ENCODE assay signal across 8 cellular contexts in the genomic region with DNA sequence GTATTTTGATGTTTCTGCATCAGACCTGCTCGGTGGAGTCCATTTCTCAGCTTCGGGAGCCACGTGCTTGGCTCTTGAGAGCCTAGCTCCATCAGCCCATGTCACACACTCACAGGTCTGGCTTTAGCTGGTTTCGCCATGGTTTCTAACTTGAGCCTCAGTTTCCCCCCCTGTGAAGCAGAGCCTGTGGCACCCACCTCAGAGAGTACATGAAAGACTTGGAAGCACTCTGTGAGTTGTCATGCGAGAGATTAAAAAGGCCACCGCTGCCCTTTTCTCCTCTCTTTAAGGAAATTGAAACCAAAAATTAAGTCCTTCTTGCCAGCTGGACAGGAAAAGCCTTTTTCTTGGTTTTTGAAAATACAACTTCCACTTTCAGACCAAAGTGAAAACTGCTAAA. TPM values are rescaled to one million over a fixed set of nuclear protein-coding genes. Genes with fewer than 3 reads are reported as not detected.
DNase-seq lines count a peak whose midpoint lies in the region; ATAC-seq and TF ChIP-seq lines count a peak whose summit lies in the region.

No MANE protein-coding gene starts in this region.

- H3K27ac Mint-ChIP-seq in H9, result peak overlapping the region in 1 of 3 experiments; percentile 75; a peak in 2 of 7 replicates

- no peaks in the 10 kb centered on the region for H3K9me3 ChIP-seq in GM23248 (ENCODE audit: low read depth)
- H3K9me3 ChIP-seq in H9 (ENCODE audit: control insufficient read depth, low read depth, low read length), result no peaks in the 10 kb centered on the region

- H3K4me3 ChIP-seq in GM12865 (ENCODE audit: low read depth, low read length) (peak overlapping the region; percentile 40), GM23248 (peak overlapping the region; percentile 71)

- no peak overlapping the region for H3K23ac ChIP-seq in H9 (ENCODE audit: insufficient read length, low read depth, low read length)

- H3K4me3 Mint-ChIP-seq in H9, result no peak overlapping the region

- DNase-seq in GM12865 (ENCODE audit: low read depth) (peak; percentile 67), GM23248 (peak; percentile 66), RWPE1 (ENCODE audit: low spot score) (no peak), islet precursor cell (peak; percentile 30), left colon (no peak), H9 (no peak), caudate nucleus (lab: John Stamatoyannopoulos, UW) (no peak)

- peaks cover 8 to 18% (median 14%) of the 10 kb centered on the region in 3 experiments for H3K36me3 Mint-ChIP-seq in H9 (ENCODE audit: insufficient read depth in 1 of 3, low read depth in 3 of 3)

- H3F3A ChIP-seq in GM23248 (ENCODE audit: insufficient read depth), result peaks cover 17% of the 10 kb centered on the region; the same call in 1 of the 2 replicates

- WGBS in GM23248 (ENCODE audit: low coverage in 1 of 2, low lambda C conversion rate in 2 of 2, missing lambda C conversion rate in 2 of 2), 2 experiments, result 4 to 6% methylated on average over 6 of the region's 6 CpGs
- no CpG with 5 or more reads among the region's 6 CpGs for WGBS in H9 (ENCODE audit: extremely low coverage, insufficient read length, low lambda C conversion rate)

- no peak overlapping the region for H4K91ac ChIP-seq in H9 (ENCODE audit: insufficient read length, low read depth, low read length)

- no peaks in the 10 kb centered on the region for H3K36me3 ChIP-seq in GM23248 (ENCODE audit: low read depth)

- peaks cover 100% of the 10 kb centered on the region for H3K79me2 ChIP-seq in GM23248 (ENCODE audit: insufficient read depth)
- H3K79me2 ChIP-seq in H9 (ENCODE audit: insufficient read depth, low read length), result peaks cover 44% of the 10 kb centered on the region; the same call in 1 of the 2 replicates

- no peak overlapping the region for H2AK5ac ChIP-seq in H9 (ENCODE audit: insufficient read length, low read length)

- no peak overlapping the region for H2BK12ac ChIP-seq in H9 (ENCODE audit: insufficient read length, low read depth, low read length)

- no peaks in the 10 kb centered on the region for H3K27me3 Mint-ChIP-seq in H9 (ENCODE audit: low read depth)

- H4K8ac ChIP-seq in H9 (replicated peaks; ENCODE audit: insufficient read length, low read depth, low read length), result no peak overlapping the region

- no peak overlapping the region for H2BK5ac ChIP-seq in H9 (ENCODE audit: insufficient read length, low read length)

- H3K27me3 ChIP-seq in GM23248 (replicated peaks; ENCODE audit: insufficient read depth) (no peaks in the 10 kb centered on the region), H9 (ENCODE audit: insufficient read depth, low read length) (no peaks in the 10 kb centered on the region)

- intact Hi-C loops in left colon (cut with DNase I, micrococcal nuclease), result no loop called here

- no peak for TF ChIP-seq CTCF in GM12865 (IDR thresholded peaks at IDR 0.05; ENCODE audit: insufficient read depth, low read depth, low read length, missing control alignments)
- no peak for TF ChIP-seq CTCF in RWPE1 (conservative IDR thresholded peaks at IDR 0.05; ENCODE audit: low read depth)
- TF ChIP-seq CTCF in H9 (conservative IDR thresholded peaks at IDR 0.05), result no peak

- H4K5ac ChIP-seq in H9 (ENCODE audit: insufficient read length, low read depth, low read length), result no peak overlapping the region

- H3K27ac ChIP-seq in GM23248 (peak overlapping the region; percentile 77), RWPE1 (peak overlapping the region; percentile 42; the same call in 1 of the 2 replicates), H9 (ENCODE audit: insufficient read length, low read depth, low read length) (no peak overlapping the region), caudate nucleus (ENCODE audit: low read depth, low read length) (no peak overlapping the region)

- no peaks in the 10 kb centered on the region for H3K9me2 ChIP-seq in GM23248 (ENCODE audit: insufficient read depth)

- H3K4ac ChIP-seq in H9 (ENCODE audit: low read depth, low read length), result no peak overlapping the region

- CTCF ChIA-PET in RWPE1 (lab: Yijun Ruan, JAX), result interaction anchor here (0.7 kb wide), 1 partner anchor 1853 kb away, joined by 3 read pairs; no protein-coding TSS in a partner anchor

- H3K23me2 ChIP-seq in H9 (ENCODE audit: insufficient read length, low read depth, low read length, poor library complexity, severe bottlenecking), result no peaks in the 10 kb centered on the region

- ATAC-seq in left colon (no peak), GM18519 (IDR thresholded peaks at IDR 0.05; ENCODE audit: low FRiP score, unreplicated experiment) (no peak)

- no peak overlapping the region for H3K14ac ChIP-seq in H9 (ENCODE audit: insufficient read depth, low read length)

- peaks cover 19% of the 10 kb centered on the region for H3K4me1 ChIP-seq in GM23248 (ENCODE audit: insufficient read depth)
- H3K4me1 ChIP-seq in H9 (ENCODE audit: insufficient read depth, low read length), result no peaks in the 10 kb centered on the region

- peak overlapping the region; percentile 76 for H3K9ac ChIP-seq in GM23248
- no peak overlapping the region for H3K9ac ChIP-seq in H9 (ENCODE audit: extremely low read depth, insufficient read length, low read length)

- H3K4me2 ChIP-seq in GM23248 (ENCODE audit: unreplicated experiment) (peak overlapping the region; percentile 95), H9 (ENCODE audit: insufficient read depth, insufficient read length, low read length) (no peak overlapping the region)

- peak overlapping the region; percentile 58 for H2AFZ ChIP-seq in GM23248
- no peak overlapping the region for H2AFZ ChIP-seq in H9 (ENCODE audit: low read length)

- no peak overlapping the region for H3K18ac ChIP-seq in H9 (ENCODE audit: insufficient read length, low read depth, low read length)

- H3T11ph ChIP-seq in H9 (ENCODE audit: low read length), result no peak overlapping the region

- H3K4me1 Mint-ChIP-seq in H9, result peaks cover 41 to 67% of the 10 kb centered on the region in 2 experiments

- H4K20me1 ChIP-seq in GM23248 (ENCODE audit: insufficient read depth), result peaks cover 7% of the 10 kb centered on the region; the same call in 1 of the 2 replicates
- H4K20me1 ChIP-seq in H9 (ENCODE audit: control insufficient read depth, insufficient read depth, insufficient read length), result peaks cover 2% of the 10 kb centered on the region

- POLR2A ChIA-PET in RWPE1 (lab: Yijun Ruan, JAX; ENCODE audit: low non-redundant PET), result no interaction called here

- H3K79me1 ChIP-seq in H9 (ENCODE audit: insufficient read depth, low read depth, low read length, poor library complexity, severe bottlenecking), result peaks cover 11% of the 10 kb centered on the region

- in situ Hi-C loops in GM23248 (cut with MboI), result loop anchor here (10.0 kb wide), 1 partner anchor 1237 kb away; no protein-coding TSS in a partner anchor

- no peak overlapping the region for H3K56ac ChIP-seq in H9 (ENCODE audit: insufficient read length, low read depth, low read length)

- no peaks in the 10 kb centered on the region for H3K9me3 Mint-ChIP-seq in H9

- H2BK20ac ChIP-seq in H9 (ENCODE audit: low read depth, low read length, poor library complexity, severe bottlenecking), result no peak overlapping the region

- H2BK15ac ChIP-seq in H9 (ENCODE audit: low read depth, low read length), result no peak overlapping the region

- no peak overlapping the region for H2BK120ac ChIP-seq in H9 (ENCODE audit: low read depth, low read length, poor library complexity, severe bottlenecking)

RNA-seq across cellular contexts. Expression of a gene that starts 8.8 kb away (rescaled TPM):
- 6.7 and 17.6 TPM in 2 replicates for total RNA-seq in GM23248 (2014; rRNA removed; shearing (Covaris generic))
- 2.0 and 3.0 TPM in 2 replicates for polyA plus RNA-seq in GM23248 (2016; fragmentation: Nextera tagmentation; extraction: Ambion mirVana)
- 10 to 100 TPM; 16.5 to 18.5 TPM for total RNA-seq in left colon
- 25.6 and 25.7 TPM in 2 replicates for total RNA-seq in H9 (2021)

Comparison
In these comparisons a context has a peak if more than half of its experiments do, and no peak if none do; other contexts are left out.
1. DNase-seq: peak in GM12865 (single experiment), GM23248 (single experiment) and islet precursor cell (single experiment); none in RWPE1 (single experiment), left colon (0 of 2), H9 (single experiment) and caudate nucleus (0 of 61).
2. H3K27ac ChIP-seq: peak in GM23248 (single experiment) and RWPE1 (single experiment); none in H9 (single experiment) and caudate nucleus (single experiment).